In the genomic region with DNA sequence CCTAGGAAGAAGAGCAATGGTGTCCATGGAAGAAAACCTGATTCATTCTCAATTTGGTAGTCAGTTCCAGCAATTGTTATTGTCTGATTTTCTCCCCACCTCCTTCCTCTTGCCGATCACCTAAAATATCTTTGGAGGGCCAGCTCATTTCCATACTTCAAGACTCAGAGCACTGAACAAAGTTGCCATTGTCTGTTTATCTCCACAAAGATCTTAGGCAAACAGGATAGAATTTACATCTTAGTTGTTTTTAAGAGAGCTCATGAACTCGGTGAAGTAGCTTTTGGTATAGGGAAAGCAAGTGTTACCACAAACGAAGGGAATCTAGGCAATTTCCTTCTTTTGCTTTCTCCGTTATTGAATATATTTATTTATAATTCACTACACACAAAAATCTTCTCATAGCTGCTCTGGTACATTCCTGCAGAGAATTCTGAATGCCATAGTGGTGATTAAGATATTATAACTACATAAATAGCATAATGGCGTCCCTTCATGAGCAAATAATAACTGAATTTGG, we compare ENCODE assay signal across 21 cellular contexts. TPM values are rescaled to one million over a fixed set of nuclear protein-coding genes. Genes with fewer than 3 reads are reported as not detected.
DNase-seq lines count a peak whose midpoint lies in the region; ATAC-seq and TF ChIP-seq lines count a peak whose summit lies in the region.
"Had no signal": no experiment of that assay in that cellular context is flagged by ENCODE, and none has a peak within 500 bp of the region (broad histone marks: within the 10 kb centered on the region; RNA-seq: fewer than 3 reads in every experiment).

No MANE protein-coding gene starts in this region.

- H4K91ac ChIP-seq in H9 (ENCODE audit: insufficient read length, low read depth, low read length) = no peak overlapping the region

- H2BK12ac ChIP-seq in H9 (ENCODE audit: insufficient read length, low read depth, low read length) = no peak overlapping the region

- H3K27me3 ChIP-seq in H9 (ENCODE audit: insufficient read depth, low read length) (no peaks in the 10 kb centered on the region), tibial artery (no peaks in the 10 kb centered on the region)

- H3K9me3 ChIP-seq in H9 (ENCODE audit: control insufficient read depth, low read depth, low read length) = no peaks in the 10 kb centered on the region
- H3K9me3 ChIP-seq in tibial artery = no peaks in the 10 kb centered on the region

- H3K4me1 ChIP-seq in H9 (ENCODE audit: insufficient read depth, low read length) (peaks cover 10% of the 10 kb centered on the region; the same call in 1 of the 2 replicates), tibial artery (no peaks in the 10 kb centered on the region)

- POLR2A ChIA-PET in WTC11 (lab: Charles Lee) = no interaction called here

- CTCF ChIA-PET in WTC11 (lab: Charles Lee) = no interaction called here

- no peaks in the 10 kb centered on the region for H4K20me1 ChIP-seq in H9 (ENCODE audit: control insufficient read depth, insufficient read depth, insufficient read length)

- H2BK15ac ChIP-seq in H9 (ENCODE audit: low read depth, low read length) = no peak overlapping the region

- no peak for DNase-seq in H9
- DNase-seq in WTC11 (ENCODE audit: low spot score) = no peak
- peak; percentile 3 for DNase-seq in iris pigment epithelial cell (ENCODE audit: low read depth)
- peak; percentile 2 for DNase-seq in retinal pigment epithelial cell (ENCODE audit: low read depth)
- no peak for DNase-seq in tibial artery
- DNase-seq in activated T-cell treated with anti-CD3 and anti-CD28 coated beads for 4 hours = no peak
- DNase-seq: ACHN; CD4-positive, alpha-beta memory T cell; DMS79 treated with DMSO at 0.1 percent for 48 hours; GM23248; KBM-7; NCI-H1436; NCI-H2029; NCI-H2171 treated with DMSO at 0.1 percent for 48 hours; NCI-H82 had no signal

- H2BK120ac ChIP-seq in H9 (ENCODE audit: low read depth, low read length, poor library complexity, severe bottlenecking) = no peak overlapping the region

- H3K14ac ChIP-seq in H9 (ENCODE audit: insufficient read depth, low read length) = no peak overlapping the region

- H3K27ac Mint-ChIP-seq in H9 (no peak overlapping the region), WTC11 (peak overlapping the region; percentile 57)
- H3K27ac Mint-ChIP-seq: B cell; CD4-positive, alpha-beta memory T cell had no signal

- no peak overlapping the region for H3K18ac ChIP-seq in H9 (ENCODE audit: insufficient read length, low read depth, low read length)

- H3K36me3 Mint-ChIP-seq in H9 (ENCODE audit: insufficient read depth in 1 of 3, low read depth in 3 of 3) = no peaks in the 10 kb centered on the region
- H3K36me3 Mint-ChIP-seq in WTC11 = peaks cover 4% of the 10 kb centered on the region; the same call in 1 of the 2 replicates

- H2AFZ ChIP-seq in H9 (ENCODE audit: low read length) = peak overlapping the region; percentile 9
- H2AFZ ChIP-seq: GM23248 had no signal

- no CpG with 5 or more reads among the region's 5 CpGs for WGBS in H9 (ENCODE audit: extremely low coverage, insufficient read length, low lambda C conversion rate)

- H4K8ac ChIP-seq in H9 (replicated peaks; ENCODE audit: insufficient read length, low read depth, low read length) = no peak overlapping the region

- intact Hi-C loops in tibial artery (cut with DNase I; ENCODE audit: low total_unique reads) = no loop called here

- no peaks in the 10 kb centered on the region for H3K79me2 ChIP-seq in H9 (ENCODE audit: insufficient read depth, low read length)

- no peak overlapping the region for H3K56ac ChIP-seq in H9 (ENCODE audit: insufficient read length, low read depth, low read length)

- H3K27me3 Mint-ChIP-seq in H9 (ENCODE audit: low read depth) (no peaks in the 10 kb centered on the region; the same call in 1 of the 2 replicates), WTC11 (ENCODE audit: low read depth) (no peaks in the 10 kb centered on the region)
- H3K27me3 Mint-ChIP-seq: B cell; CD4-positive, alpha-beta memory T cell had no signal

- H2BK20ac ChIP-seq in H9 (ENCODE audit: low read depth, low read length, poor library complexity, severe bottlenecking) = no peak overlapping the region

- no peaks in the 10 kb centered on the region for H3K79me1 ChIP-seq in H9 (ENCODE audit: insufficient read depth, low read depth, low read length, poor library complexity, severe bottlenecking)

- no peak overlapping the region for H2BK5ac ChIP-seq in H9 (ENCODE audit: insufficient read length, low read length)

- no peak overlapping the region for H2AK5ac ChIP-seq in H9 (ENCODE audit: insufficient read length, low read length)

- no peak overlapping the region for H3K23ac ChIP-seq in H9 (ENCODE audit: insufficient read length, low read depth, low read length)

- H3K9me3 Mint-ChIP-seq in H9 (0 out of 5 replicates have a peak, but pooled peaks cover 0 to under 1% of the 10 kb centered on the region in 2 experiments), WTC11 (peaks cover 19% of the 10 kb centered on the region)

- H3K4me3 ChIP-seq in retinal pigment epithelial cell (ENCODE audit: low read length) (no peak overlapping the region), tibial artery (no peak overlapping the region)
- H3K4me3 ChIP-seq: GM23248 had no signal

- H3K23me2 ChIP-seq in H9 (ENCODE audit: insufficient read length, low read depth, low read length, poor library complexity, severe bottlenecking) = no peaks in the 10 kb centered on the region

- H3K4me3 Mint-ChIP-seq in H9 (no peak overlapping the region), WTC11 (no peak overlapping the region)
- H3K4me3 Mint-ChIP-seq: B cell; CD4-positive, alpha-beta memory T cell had no signal

- H4K5ac ChIP-seq in H9 (ENCODE audit: insufficient read length, low read depth, low read length) = no peak overlapping the region

- H3K9ac ChIP-seq in H9 (ENCODE audit: extremely low read depth, insufficient read length, low read length) = no peak overlapping the region
- H3K9ac ChIP-seq: GM23248 had no signal

- H3K4ac ChIP-seq in H9 (ENCODE audit: low read depth, low read length) = no peak overlapping the region

- no peak overlapping the region for H3T11ph ChIP-seq in H9 (ENCODE audit: low read length)

- no peak overlapping the region for H3K4me2 ChIP-seq in H9 (ENCODE audit: insufficient read depth, insufficient read length, low read length)

- H3K4me1 Mint-ChIP-seq in H9 = peaks cover 48 to 51% of the 10 kb centered on the region in 2 experiments
- H3K4me1 Mint-ChIP-seq in WTC11 = peaks cover 77% of the 10 kb centered on the region
- H3K4me1 Mint-ChIP-seq: B cell; CD4-positive, alpha-beta memory T cell had no signal

- no peak for TF ChIP-seq CTCF in H9 (conservative IDR thresholded peaks at IDR 0.05)
- no peak for TF ChIP-seq CTCF in WTC11 (IDR thresholded peaks at IDR 0.05)
- TF ChIP-seq CTCF in retinal pigment epithelial cell (conservative IDR thresholded peaks at IDR 0.05; ENCODE audit: low read depth, low read length) = no peak
- TF ChIP-seq CTCF in tibial artery (IDR thresholded peaks at IDR 0.05) = no peak

- no peak for ATAC-seq in WTC11
- no peak for ATAC-seq in HG03095 (IDR thresholded peaks at IDR 0.05; ENCODE audit: unreplicated experiment)
- ATAC-seq in HG03039 (IDR thresholded peaks at IDR 0.05; ENCODE audit: unreplicated experiment) = no peak

- no peaks in the 10 kb centered on the region for H3K36me3 ChIP-seq in tibial artery

- H3K27ac ChIP-seq in H9 (ENCODE audit: insufficient read length, low read depth, low read length) = no peak overlapping the region
- H3K27ac ChIP-seq in tibial artery = no peak overlapping the region
- H3K27ac ChIP-seq: GM23248 had no signal

TF ChIP-seq in WTC11, 78 proteins besides CTCF, POLR2A, EP300 and RAD21 (continues in another document):
- TF ChIP-seq, protein P1, sequence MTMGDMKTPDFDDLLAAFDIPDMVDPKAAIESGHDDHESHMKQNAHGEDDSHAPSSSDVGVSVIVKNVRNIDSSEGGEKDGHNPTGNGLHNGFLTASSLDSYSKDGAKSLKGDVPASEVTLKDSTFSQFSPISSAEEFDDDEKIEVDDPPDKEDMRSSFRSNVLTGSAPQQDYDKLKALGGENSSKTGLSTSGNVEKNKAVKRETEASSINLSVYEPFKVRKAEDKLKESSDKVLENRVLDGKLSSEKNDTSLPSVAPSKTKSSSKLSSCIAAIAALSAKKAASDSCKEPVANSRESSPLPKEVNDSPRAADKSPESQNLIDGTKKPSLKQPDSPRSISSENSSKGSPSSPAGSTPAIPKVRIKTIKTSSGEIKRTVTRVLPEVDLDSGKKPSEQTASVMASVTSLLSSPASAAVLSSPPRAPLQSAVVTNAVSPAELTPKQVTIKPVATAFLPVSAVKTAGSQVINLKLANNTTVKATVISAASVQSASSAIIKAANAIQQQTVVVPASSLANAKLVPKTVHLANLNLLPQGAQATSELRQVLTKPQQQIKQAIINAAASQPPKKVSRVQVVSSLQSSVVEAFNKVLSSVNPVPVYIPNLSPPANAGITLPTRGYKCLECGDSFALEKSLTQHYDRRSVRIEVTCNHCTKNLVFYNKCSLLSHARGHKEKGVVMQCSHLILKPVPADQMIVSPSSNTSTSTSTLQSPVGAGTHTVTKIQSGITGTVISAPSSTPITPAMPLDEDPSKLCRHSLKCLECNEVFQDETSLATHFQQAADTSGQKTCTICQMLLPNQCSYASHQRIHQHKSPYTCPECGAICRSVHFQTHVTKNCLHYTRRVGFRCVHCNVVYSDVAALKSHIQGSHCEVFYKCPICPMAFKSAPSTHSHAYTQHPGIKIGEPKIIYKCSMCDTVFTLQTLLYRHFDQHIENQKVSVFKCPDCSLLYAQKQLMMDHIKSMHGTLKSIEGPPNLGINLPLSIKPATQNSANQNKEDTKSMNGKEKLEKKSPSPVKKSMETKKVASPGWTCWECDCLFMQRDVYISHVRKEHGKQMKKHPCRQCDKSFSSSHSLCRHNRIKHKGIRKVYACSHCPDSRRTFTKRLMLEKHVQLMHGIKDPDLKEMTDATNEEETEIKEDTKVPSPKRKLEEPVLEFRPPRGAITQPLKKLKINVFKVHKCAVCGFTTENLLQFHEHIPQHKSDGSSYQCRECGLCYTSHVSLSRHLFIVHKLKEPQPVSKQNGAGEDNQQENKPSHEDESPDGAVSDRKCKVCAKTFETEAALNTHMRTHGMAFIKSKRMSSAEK (CRISPR knock-in tag; IDR thresholded peaks at IDR 0.05; ENCODE audit: borderline replicate concordance) = no peak
- TF ChIP-seq FOXJ3 (CRISPR knock-in tag; IDR thresholded peaks at IDR 0.05; ENCODE audit: borderline replicate concordance) (no peak), MXD4 (CRISPR knock-in tag; IDR thresholded peaks at IDR 0.05; ENCODE audit: borderline replicate concordance) (no peak), SMAD4 (CRISPR knock-in tag; IDR thresholded peaks at IDR 0.05) (no peak), ZNF232 (CRISPR knock-in tag; IDR thresholded peaks at IDR 0.05) (no peak)
- TF ChIP-seq, protein P2, sequence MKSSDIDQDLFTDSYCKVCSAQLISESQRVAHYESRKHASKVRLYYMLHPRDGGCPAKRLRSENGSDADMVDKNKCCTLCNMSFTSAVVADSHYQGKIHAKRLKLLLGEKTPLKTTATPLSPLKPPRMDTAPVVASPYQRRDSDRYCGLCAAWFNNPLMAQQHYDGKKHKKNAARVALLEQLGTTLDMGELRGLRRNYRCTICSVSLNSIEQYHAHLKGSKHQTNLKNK (CRISPR knock-in tag; IDR thresholded peaks at IDR 0.05) = no peak

RNA-seq across cellular contexts. Expression of a gene that starts 41.5 kb away (rescaled TPM):
- total RNA-seq in H9 (2021) (3.0 and 3.5 TPM in 2 replicates), WTC11 (2021) (15.9 to 19.2 TPM (median 16.8 TPM) in 3 replicates)
- total RNA-seq: B cell; CD4-positive, alpha-beta memory T cell; G401; GM23248; NCI-H460; SK-MEL-5 had no signal

Comparison
In these comparisons a context has a peak if more than half of its experiments do, and no peak if none do; other contexts are left out.
1. DNase-seq: peak in iris pigment epithelial cell (single experiment) and retinal pigment epithelial cell (single experiment); none in H9 (single experiment), WTC11 (single experiment), tibial artery (0 of 2) and activated T-cell treated with anti-CD3 and anti-CD28 coated beads for 4 hours (single experiment).